ENCODE assay signal across 13 cellular contexts in the genomic region with DNA sequence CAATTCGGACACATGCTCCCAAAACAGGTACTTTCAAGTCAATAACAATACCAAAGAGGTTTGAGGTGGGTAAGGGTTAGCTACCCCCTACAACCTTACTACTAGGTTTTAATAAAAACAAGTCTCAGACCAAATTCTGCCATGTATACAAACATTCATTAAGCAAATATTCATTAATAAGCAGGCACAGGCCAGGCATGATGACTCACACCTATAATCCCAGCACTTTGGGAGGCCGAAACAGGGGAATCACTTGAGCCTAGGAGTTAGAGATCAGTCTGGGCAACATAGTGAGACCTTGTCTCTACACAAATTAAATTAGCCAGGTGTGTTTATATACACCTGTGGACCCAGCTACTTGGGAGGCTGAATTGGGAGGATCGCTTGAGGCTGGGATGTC. TPM values are rescaled to one million over a fixed set of nuclear protein-coding genes. Genes with fewer than 3 reads are reported as not detected.
A peak's percentile ranks its signal among the peaks of the same experiment; 100 is the strongest.
DNase-seq lines count a peak whose midpoint lies in the region; TF ChIP-seq lines count a peak whose summit lies in the region.
"Had no signal": no experiment of that assay in that cellular context is flagged by ENCODE, and none has a peak within 500 bp of the region (broad histone marks: within the 10 kb centered on the region; RNA-seq: fewer than 3 reads in every experiment).

No MANE protein-coding gene starts in this region.

- no peaks in the 10 kb centered on the region for H4K20me1 ChIP-seq in GM23248 (ENCODE audit: insufficient read depth)
- H4K20me1 ChIP-seq: BLaER1 treated with 17β-estradiol and CSF1 and Interleukin-3, amounts not matched to agents 10 nM and 100 nM had no signal

- H3K4me1 ChIP-seq in GM23248 (ENCODE audit: insufficient read depth), result no peaks in the 10 kb centered on the region
- H3K4me1 ChIP-seq: BLaER1 treated with 17β-estradiol and CSF1 and Interleukin-3, amounts not matched to agents 10 nM and 100 nM; HAP-1 had no signal

- H3K9me3 ChIP-seq in GM23248 (ENCODE audit: low read depth), result no peaks in the 10 kb centered on the region
- H3K9me3 ChIP-seq: HAP-1 had no signal

- H3K4me2 ChIP-seq in GM23248 (ENCODE audit: unreplicated experiment), result no peak overlapping the region
- H3K4me2 ChIP-seq: BLaER1 treated with 17β-estradiol and CSF1 and Interleukin-3, amounts not matched to agents 10 nM and 100 nM had no signal

- H3K79me2 ChIP-seq in GM23248 (ENCODE audit: insufficient read depth), result no peaks in the 10 kb centered on the region

- WGBS in GM23248 (ENCODE audit: low coverage in 1 of 2, low lambda C conversion rate in 2 of 2, missing lambda C conversion rate in 2 of 2), 2 experiments, result 86 to 88% methylated on average over 3 of the region's 3 CpGs

- H3K27me3 ChIP-seq in GM23248 (replicated peaks; ENCODE audit: insufficient read depth), result no peaks in the 10 kb centered on the region; the same call in 1 of the 2 replicates
- H3K27me3 ChIP-seq: BLaER1 treated with 17β-estradiol and CSF1 and Interleukin-3, amounts not matched to agents 10 nM and 100 nM had no signal

- H3K27ac ChIP-seq in GM23248, result no peak overlapping the region
- H3K27ac ChIP-seq: BLaER1 treated with 17β-estradiol and CSF1 and Interleukin-3, amounts not matched to agents 10 nM and 100 nM had no signal

- H2AFZ ChIP-seq in GM23248, result no peak overlapping the region

- no peak for TF ChIP-seq CTCF in epithelial cell of esophagus (IDR thresholded peaks at IDR 0.05; ENCODE audit: insufficient read depth, low read depth, low read length, missing control alignments)
- no peak for TF ChIP-seq CTCF in retinal pigment epithelial cell (conservative IDR thresholded peaks at IDR 0.05; ENCODE audit: low read depth, low read length)

- DNase-seq in EH (ENCODE audit: low read depth) (peak; percentile 33), GM23248 (peak; percentile 9), epithelial cell of esophagus (ENCODE audit: low read depth) (peak; percentile 61), retinal pigment epithelial cell (ENCODE audit: low read depth) (peak; percentile 9), HuH-7 (ENCODE audit: low spot score) (no peak), NCI-H1417 (lab: John Stamatoyannopoulos, UW) (no peak), HT-29 (ENCODE audit: low spot score) (no peak)
- DNase-seq: ACHN; CD4-positive, CD25-positive, alpha-beta regulatory T cell; DMS53 had no signal

- in situ Hi-C loops in GM23248 (cut with MboI), result no loop called here

- H3K4me3 ChIP-seq in GM23248 (no peak overlapping the region), epithelial cell of esophagus (ENCODE audit: low read length) (no peak overlapping the region), retinal pigment epithelial cell (ENCODE audit: low read length) (no peak overlapping the region)
- H3K4me3 ChIP-seq: BLaER1 treated with 17β-estradiol and CSF1 and Interleukin-3, amounts not matched to agents 10 nM and 100 nM; HAP-1; K562 had no signal

- no peaks in the 10 kb centered on the region for H3F3A ChIP-seq in GM23248 (ENCODE audit: insufficient read depth)

- H3K9ac ChIP-seq in GM23248, result no peak overlapping the region
- H3K9ac ChIP-seq: BLaER1 treated with 17β-estradiol and CSF1 and Interleukin-3, amounts not matched to agents 10 nM and 100 nM had no signal

- H3K36me3 ChIP-seq in GM23248 (ENCODE audit: low read depth), result no peaks in the 10 kb centered on the region
- H3K36me3 ChIP-seq: BLaER1 treated with 17β-estradiol and CSF1 and Interleukin-3, amounts not matched to agents 10 nM and 100 nM; HAP-1 had no signal

- no peaks in the 10 kb centered on the region for H3K9me2 ChIP-seq in GM23248 (ENCODE audit: insufficient read depth)

RNA-seq across cellular contexts. Expression of a gene that starts 11.7 kb away (rescaled TPM):
- total RNA-seq in GM23248 (2014; rRNA removed; shearing (Covaris generic)), result 4.8 and 6.2 TPM in 2 replicates
- 12.9 and 13.1 TPM in 2 replicates for polyA plus RNA-seq in GM23248 (2016; fragmentation: Nextera tagmentation; extraction: Ambion mirVana)
- 1.7 and 2.4 TPM in 2 replicates for total RNA-seq in HT-29 (2014; rRNA removed; shearing (Covaris generic))

Comparison
In these comparisons a context has a peak if more than half of its experiments do, and no peak if none do; other contexts are left out.
1. DNase-seq: peak in EH (single experiment), GM23248 (single experiment), epithelial cell of esophagus (single experiment) and retinal pigment epithelial cell (single experiment); none in HuH-7 (single experiment), NCI-H1417 (0 of 3) and HT-29 (single experiment).